In genomic region chr2:145157626-145158025, GRCh38 we compare ENCODE assay signal across 23 cellular contexts.
DNase-seq lines count a peak whose midpoint lies in the region; ATAC-seq, FAIRE-seq and TF ChIP-seq lines count a peak whose summit lies in the region.
"Had no signal": no experiment of that assay in that cellular context is flagged by ENCODE, and none has a peak within 500 bp of the region (broad histone marks: within the 10 kb centered on the region; RNA-seq: fewer than 3 reads in every experiment).

No MANE protein-coding gene starts in this region.

- H3K27me3 ChIP-seq in mesenchymal stem cell (ENCODE audit: control insufficient read depth in 1 of 2, insufficient read depth in 1 of 2, low read length in 2 of 2) (no peaks in the 10 kb centered on the region), vagina (no peaks in the 10 kb centered on the region)
- H3K27me3 ChIP-seq: colonic mucosa, right lobe of liver, transverse colon had no signal

- H3K23ac ChIP-seq in mesenchymal stem cell (ENCODE audit: low read length in 2 of 2): no peak overlapping the region

- peak overlapping the region; percentile 31 for H3K9ac ChIP-seq in mesenchymal stem cell (ENCODE audit: low read length)

- no peak for DNase-seq in Right ventricle myocardium inferior (ENCODE audit: missing footprints)
- no peak for DNase-seq in cardiac septum (ENCODE audit: low spot score)
- DNase-seq in mesenchymal stem cell: peak; percentile 87
- no peak for DNase-seq in vagina (ENCODE audit: extremely low spot score in 2 of 2)
- no peak for DNase-seq in NCI-H146 treated with DMSO at 0.1 percent for 48 hours (lab: John Stamatoyannopoulos, UW; ENCODE audit: unreplicated experiment)
- no peak for DNase-seq in GM10266 (ENCODE audit: extremely low spot score)
- no peak for DNase-seq in NCI-H345 treated with DMSO at 0.1 percent for 48 hours (lab: John Stamatoyannopoulos, UW; ENCODE audit: unreplicated experiment)
- DNase-seq: 8988T; activated CD4-positive, alpha-beta T cell treated with anti-CD3 and anti-CD28 coated beads, Interleukin-2, amount 50 U/mL, for 48 hours; activated naive CD4-positive, alpha-beta T cell treated with anti-CD3 and anti-CD28 coated beads, Interleukin-2, amount 50 U/mL, for 16 hours; activated T-cell treated with anti-CD3 and anti-CD28 coated beads, Interleukin-2, amount 50 U/mL, for 1 hour; NCI-H1105 treated with DMSO at 0.1 percent for 48 hours; NCI-H524 treated with DMSO at 0.1 percent for 48 hours; SHP77; stimulated activated CD4-positive, alpha-beta T cell treated with anti-CD3 and anti-CD28 coated beads, Interleukin-1b, Interleukin-23, amount 100 ng/mL, for 48 hours; stimulated activated naive CD4-positive, alpha-beta T cell treated with Interleukin-2 at 50 U/mL for 16 hours; WERI-Rb-1 had no signal

- H2BK5ac ChIP-seq in mesenchymal stem cell (ENCODE audit: low read depth, low read length, poor library complexity, severe bottlenecking): no peak overlapping the region

- H3K36me3 ChIP-seq in mesenchymal stem cell (ENCODE audit: control insufficient read depth in 1 of 2, insufficient read depth in 2 of 2, low read depth in 1 of 2, low read length in 2 of 2): no peaks in the 10 kb centered on the region
- H3K36me3 ChIP-seq in vagina: no peaks in the 10 kb centered on the region
- H3K36me3 ChIP-seq: colonic mucosa, right lobe of liver, transverse colon, WERI-Rb-1 had no signal

- H3K9me3 ChIP-seq in mesenchymal stem cell (ENCODE audit: control insufficient read depth, low read length) (no peaks in the 10 kb centered on the region), vagina (no peaks in the 10 kb centered on the region)
- H3K9me3 ChIP-seq: colonic mucosa, right lobe of liver, transverse colon had no signal

- whole genome bisulfite sequencing in mesenchymal stem cell: no CpG with 5 or more reads among the region's 1 CpG

- H3K4ac ChIP-seq in mesenchymal stem cell (ENCODE audit: low read depth in 1 of 2, low read length in 2 of 2): no peak overlapping the region

- H3K4me3 ChIP-seq in mesenchymal stem cell (ENCODE audit: insufficient read depth in 1 of 2, low read depth in 1 of 2, low read length in 2 of 2): no peak overlapping the region
- no peak overlapping the region for H3K4me3 ChIP-seq in vagina
- H3K4me3 ChIP-seq: colonic mucosa, right lobe of liver, transverse colon had no signal

- no peak overlapping the region for H2BK15ac ChIP-seq in mesenchymal stem cell (ENCODE audit: low read depth, poor library complexity, severe bottlenecking)

- peak; percentile 16 for ATAC-seq in Right ventricle myocardium inferior
- ATAC-seq: left colon had no signal

- TF ChIP-seq CTCF in vagina (IDR thresholded peaks at IDR 0.05) (no peak), GM10266 (IDR thresholded peaks at IDR 0.05; ENCODE audit: control insufficient read depth, insufficient read depth, low read depth, missing control alignments) (no peak)

- intact Hi-C loops in Right ventricle myocardium inferior (cut with DNase I) (no loop called here), cardiac septum (cut with DNase I) (no loop called here), vagina (cut with DNase I) (no loop called here)

- FAIRE-seq in endometrium (lab: Jason Lieb, UNC): peak; percentile 100
- FAIRE-seq: H54 had no signal

- H2BK12ac ChIP-seq in mesenchymal stem cell (ENCODE audit: low read length in 2 of 2): no peak overlapping the region

- no peak overlapping the region for H2AK5ac ChIP-seq in mesenchymal stem cell (ENCODE audit: low read length, severe bottlenecking)

- H3K18ac ChIP-seq in mesenchymal stem cell (ENCODE audit: low read depth in 1 of 2, low read length in 2 of 2): no peak overlapping the region

- no peak overlapping the region for H3K14ac ChIP-seq in mesenchymal stem cell (ENCODE audit: low read length in 2 of 2)

- no peak overlapping the region for H4K91ac ChIP-seq in mesenchymal stem cell (ENCODE audit: low read length)

- no peak overlapping the region for H2BK120ac ChIP-seq in mesenchymal stem cell (ENCODE audit: low read depth, low read length)

- no peak overlapping the region for H3K4me2 ChIP-seq in mesenchymal stem cell (ENCODE audit: low read length, poor library complexity, severe bottlenecking)

- H4K8ac ChIP-seq in mesenchymal stem cell (ENCODE audit: low read length): no peak overlapping the region

- H2AFZ ChIP-seq in mesenchymal stem cell (ENCODE audit: low read depth, low read length): no peak overlapping the region

- TF ChIP-seq POLR2A in vagina (IDR thresholded peaks at IDR 0.05): no peak

- H3K4me1 ChIP-seq in mesenchymal stem cell (ENCODE audit: control insufficient read depth, insufficient read depth, low read depth, low read length) (peaks cover 4% of the 10 kb centered on the region), vagina (peaks cover 18% of the 10 kb centered on the region)
- H3K4me1 ChIP-seq: colonic mucosa, right lobe of liver had no signal

- H3K79me1 ChIP-seq in mesenchymal stem cell (replicated peaks; ENCODE audit: low read length, poor library complexity, severe bottlenecking): no peaks in the 10 kb centered on the region

- no peak overlapping the region for H3K27ac ChIP-seq in mesenchymal stem cell (ENCODE audit: low read length, poor library complexity, severe bottlenecking)
- H3K27ac ChIP-seq in vagina: peak overlapping the region; percentile 32
- H3K27ac ChIP-seq: colonic mucosa, right lobe of liver, WERI-Rb-1 had no signal
